1 cellular context compared by ENCODE assay signal in the genomic region with DNA sequence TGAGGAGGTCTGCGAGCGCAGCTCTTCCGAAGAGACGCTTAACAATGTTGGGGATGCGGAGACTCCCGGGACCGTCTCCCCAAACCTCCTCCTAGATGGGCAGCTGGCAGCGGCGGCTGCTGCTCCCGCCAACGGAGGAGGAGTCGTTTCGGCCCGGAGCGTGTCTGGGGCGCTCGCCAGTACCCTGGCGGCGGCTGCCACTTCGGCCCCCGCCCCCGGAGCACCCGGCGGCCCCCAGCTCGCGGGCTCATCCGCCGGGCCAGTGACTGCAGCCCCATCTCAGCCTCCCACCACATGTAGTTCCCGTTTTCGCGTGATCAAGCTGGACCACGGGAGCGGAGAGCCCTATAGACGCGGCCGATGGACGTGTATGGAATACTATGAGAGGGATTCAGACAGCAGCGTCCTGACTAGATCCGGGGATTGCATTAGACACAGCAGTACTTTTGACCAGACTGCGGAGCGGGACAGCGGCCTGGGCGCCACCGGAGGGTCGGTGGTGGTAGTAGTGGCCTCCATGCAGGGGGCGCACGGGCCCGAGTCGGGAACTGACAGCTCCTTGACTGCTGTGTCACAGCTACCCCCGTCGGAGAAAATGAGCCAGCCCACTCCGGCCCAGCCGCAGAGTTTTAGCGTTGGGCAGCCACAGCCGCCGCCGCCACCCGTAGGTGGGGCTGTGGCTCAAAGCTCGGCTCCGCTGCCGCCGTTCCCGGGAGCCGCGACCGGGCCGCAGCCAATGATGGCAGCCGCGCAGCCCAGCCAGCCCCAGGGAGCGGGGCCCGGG.
TF ChIP-seq lines count a peak whose summit lies in the region.

No MANE protein-coding gene starts in this region.

TF ChIP-seq in HEK293, 187 proteins besides CTCF, POLR2A, EP300 and RAD21 (continued from another document):
- TF ChIP-seq, protein P1, sequence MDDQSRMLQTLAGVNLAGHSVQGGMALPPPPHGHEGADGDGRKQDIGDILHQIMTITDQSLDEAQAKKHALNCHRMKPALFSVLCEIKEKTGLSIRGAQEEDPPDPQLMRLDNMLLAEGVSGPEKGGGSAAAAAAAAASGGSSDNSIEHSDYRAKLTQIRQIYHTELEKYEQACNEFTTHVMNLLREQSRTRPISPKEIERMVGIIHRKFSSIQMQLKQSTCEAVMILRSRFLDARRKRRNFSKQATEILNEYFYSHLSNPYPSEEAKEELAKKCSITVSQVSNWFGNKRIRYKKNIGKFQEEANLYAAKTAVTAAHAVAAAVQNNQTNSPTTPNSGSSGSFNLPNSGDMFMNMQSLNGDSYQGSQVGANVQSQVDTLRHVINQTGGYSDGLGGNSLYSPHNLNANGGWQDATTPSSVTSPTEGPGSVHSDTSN (CRISPR knock-in tag; IDR thresholded peaks at IDR 0.05): peak; percentile 10; the same call in 1 of the 2 replicates
- TF ChIP-seq, protein P2, sequence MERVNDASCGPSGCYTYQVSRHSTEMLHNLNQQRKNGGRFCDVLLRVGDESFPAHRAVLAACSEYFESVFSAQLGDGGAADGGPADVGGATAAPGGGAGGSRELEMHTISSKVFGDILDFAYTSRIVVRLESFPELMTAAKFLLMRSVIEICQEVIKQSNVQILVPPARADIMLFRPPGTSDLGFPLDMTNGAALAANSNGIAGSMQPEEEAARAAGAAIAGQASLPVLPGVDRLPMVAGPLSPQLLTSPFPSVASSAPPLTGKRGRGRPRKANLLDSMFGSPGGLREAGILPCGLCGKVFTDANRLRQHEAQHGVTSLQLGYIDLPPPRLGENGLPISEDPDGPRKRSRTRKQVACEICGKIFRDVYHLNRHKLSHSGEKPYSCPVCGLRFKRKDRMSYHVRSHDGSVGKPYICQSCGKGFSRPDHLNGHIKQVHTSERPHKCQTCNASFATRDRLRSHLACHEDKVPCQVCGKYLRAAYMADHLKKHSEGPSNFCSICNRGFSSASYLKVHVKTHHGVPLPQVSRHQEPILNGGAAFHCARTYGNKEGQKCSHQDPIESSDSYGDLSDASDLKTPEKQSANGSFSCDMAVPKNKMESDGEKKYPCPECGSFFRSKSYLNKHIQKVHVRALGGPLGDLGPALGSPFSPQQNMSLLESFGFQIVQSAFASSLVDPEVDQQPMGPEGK (tag by site-specific recombination; IDR thresholded peaks at IDR 0.05): peak; percentile 43; the same call in 1 of the 2 replicates
- no peak for TF ChIP-seq ZNF324 (tag by site-specific recombination; IDR thresholded peaks at IDR 0.05)
- no peak for TF ChIP-seq ZNF677 (tag by site-specific recombination; IDR thresholded peaks at IDR 0.05)
- no peak for TF ChIP-seq ZNF157 (tag by site-specific recombination; IDR thresholded peaks at IDR 0.05)
- no peak for TF ChIP-seq ZNF132 (tag by site-specific recombination; IDR thresholded peaks at IDR 0.05; ENCODE audit: borderline replicate concordance)
- peak; percentile 54 for TF ChIP-seq ZNF341 (tag by site-specific recombination; IDR thresholded peaks at IDR 0.05; ENCODE audit: low read depth)
- peak; percentile 51 for TF ChIP-seq ZEB2 (tag by site-specific recombination; IDR thresholded peaks at IDR 0.05)
- peak; percentile 58; the same call in 1 of the 2 replicates for TF ChIP-seq GLIS1 (tag by site-specific recombination; IDR thresholded peaks at IDR 0.05)
- TF ChIP-seq ZNF654 (tag by site-specific recombination; IDR thresholded peaks at IDR 0.05; ENCODE audit: low read depth): peak; percentile 30
- TF ChIP-seq ZNF416 (tag by site-specific recombination; IDR thresholded peaks at IDR 0.05): no peak
- 0 out of 2 replicates have a peak, but pooled peaks have one; percentile 20 for TF ChIP-seq ZFP37 (tag by site-specific recombination; IDR thresholded peaks at IDR 0.05)
- peak; percentile 10; the same call in 1 of the 2 replicates for TF ChIP-seq ZNF335 (tag by site-specific recombination; conservative IDR thresholded peaks at IDR 0.05)
- TF ChIP-seq ZNF114 (tag by site-specific recombination; IDR thresholded peaks at IDR 0.05): no peak
- no peak for TF ChIP-seq TRIM28 (IDR thresholded peaks at IDR 0.05; ENCODE audit: borderline replicate concordance, low read length)
- no peak for TF ChIP-seq ZNF169 (tag by site-specific recombination; IDR thresholded peaks at IDR 0.05)
- TF ChIP-seq ZNF510 (tag by site-specific recombination; IDR thresholded peaks at IDR 0.05; ENCODE audit: insufficient replicate concordance): no peak
- peak; percentile 93 for TF ChIP-seq ZNF549 (tag by site-specific recombination; IDR thresholded peaks at IDR 0.05)
- TF ChIP-seq ZNF600 (tag by site-specific recombination; IDR thresholded peaks at IDR 0.05): peak; percentile 65
